In genomic region chr11:96963375-96963774, GRCh38 we compare ENCODE assay signal across 36 cellular contexts.
"Had no signal": no experiment of that assay in that cellular context is flagged by ENCODE, and none has a peak within 500 bp of the region (broad histone marks: within the 10 kb centered on the region; RNA-seq: fewer than 3 reads in every experiment).

No MANE protein-coding gene starts in this region.

- H3K36me3 ChIP-seq: MG63 had no signal

- H3K4me3 ChIP-seq: MG63 had no signal

- H3K27me3 ChIP-seq: MG63 had no signal

- H3K9me3 ChIP-seq: MG63 had no signal

- DNase-seq: Karpas-422, Kasumi-1, MG63, MM.1S, MV-4-11, NCI-H1048, NCI-H1092, NCI-H1092 treated with DMSO at 0.1 percent for 48 hours, NCI-H1105, NCI-H1105 treated with DMSO at 0.1 percent for 48 hours, NCI-H1417, NCI-H1417 treated with DMSO at 0.1 percent for 48 hours, NCI-H1436, NCI-H1436 treated with DMSO at 0.1 percent for 48 hours, NCI-H146, NCI-H1694, NCI-H1694 treated with DMSO at 0.1 percent for 48 hours, NCI-H187, NCI-H187 treated with DMSO at 0.1 percent for 48 hours, NCI-H1930, NCI-H2029, NCI-H2029 treated with DMSO at 0.1 percent for 48 hours, NCI-H2081, NCI-H2081 treated with DMSO at 0.1 percent for 48 hours, NCI-H2107, NCI-H2171, NCI-H2171 treated with DMSO at 0.1 percent for 48 hours, NCI-H2227 treated with DMSO at 0.1 percent for 48 hours, NCI-H226, NCI-H345, NCI-H446, NCI-H446 treated with DMSO at 0.1 percent for 48 hours, NCI-H510A, NCI-H510A treated with DMSO at 0.1 percent for 48 hours, NCI-H524, NCI-H524 treated with DMSO at 0.1 percent for 48 hours had no signal
